Comparison of ENCODE assay signal across 28 cellular contexts in genomic region chr11:42824067-42824466, GRCh38.
"Had no signal": no experiment of that assay in that cellular context is flagged by ENCODE, and none has a peak within 500 bp of the region (broad histone marks: within the 10 kb centered on the region; RNA-seq: fewer than 3 reads in every experiment).

No MANE protein-coding gene starts in this region.

- H3K36me3 ChIP-seq: esophagus squamous epithelium, gastrocnemius medialis, heart right ventricle, left lung, lower lobe of right lung had no signal

- H3K27ac ChIP-seq: coronary artery, dorsolateral prefrontal cortex, epithelial cell of prostate, esophagus squamous epithelium, gastrocnemius medialis, heart right ventricle, left lung, lower lobe of right lung had no signal

- H3K27me3 ChIP-seq: esophagus squamous epithelium, gastrocnemius medialis, heart right ventricle, left lung had no signal

- H3K9me3 ChIP-seq: gastrocnemius medialis, heart right ventricle, left lung, lower lobe of right lung, mucosa of descending colon had no signal

- FAIRE-seq: colon, endometrium, islet of Langerhans, keratinocyte had no signal

- H3K4me1 ChIP-seq: esophagus squamous epithelium, gastrocnemius medialis, heart right ventricle, left lung, lower lobe of right lung had no signal

- H3K4me3 ChIP-seq: coronary artery, dorsolateral prefrontal cortex, esophagus squamous epithelium, gastrocnemius medialis, heart right ventricle, left lung, lower lobe of right lung, mucosa of descending colon had no signal

- ATAC-seq: effector memory CD8-positive, alpha-beta T cell; esophagus mucosa; gastrocnemius medialis; heart right ventricle; left cardiac atrium; left lung; left ventricle myocardium superior; lower lobe of right lung; mucosa of descending colon had no signal

- DNase-seq: dermis blood vessel endothelial cell; dorsolateral prefrontal cortex; effector CD8-positive, alpha-beta T cell; effector memory CD8-positive, alpha-beta T cell; endodermal cell; erythroblast; esophagus squamous epithelium; foreskin fibroblast; foreskin melanocyte; gastrocnemius medialis; glutamatergic neuron; head of caudate nucleus; heart right ventricle; hippocampal formation; left cardiac atrium; left lung; left ventricle myocardium superior; lower lobe of right lung; mesenchymal stem cell; mucosa of descending colon; naive B cell had no signal
